In genomic region chr12:32074432-32074831, GRCh38 we compare ENCODE assay signal across 32 cellular contexts.
"Had no signal": no experiment of that assay in that cellular context is flagged by ENCODE, and none has a peak within 500 bp of the region (broad histone marks: within the 10 kb centered on the region; RNA-seq: fewer than 3 reads in every experiment).

No MANE protein-coding gene starts in this region.

- H3K4me3 Mint-ChIP-seq: activated CD4-positive, alpha-beta memory T cell treated with anti-CD3 and anti-CD28 coated beads for 36 hours; activated CD4-positive, alpha-beta T cell treated with anti-CD3 and anti-CD28 coated beads for 36 hours; activated CD4-positive, alpha-beta T cell treated with anti-CD3 and anti-CD28 coated beads, Interleukin-2, amount 10 ng/mL, durations not matched to agents 7 days and 5 days; activated CD8-positive, alpha-beta T cell treated with anti-CD3 and anti-CD28 coated beads for 36 hours; activated naive CD4-positive, alpha-beta T cell treated with anti-CD3 and anti-CD28 coated beads for 36 hours; activated naive CD8-positive, alpha-beta T cell treated with anti-CD3 and anti-CD28 coated beads for 36 hours; activated T-cell treated with anti-CD3 and anti-CD28 coated beads, Interleukin-2, amount 50 U/mL, for 4 hours; activated T-cell treated with anti-CD3 and anti-CD28 coated beads, Interleukin-2, amount 50 U/mL, for 72 hours; activated T-helper 1 cell treated with anti-CD3 and anti-CD28 coated beads, Interleukin-12 subunit alpha, Interleukin-12 subunit beta, Interleukin-2, Interleukin-4 antibody, amounts not matched to agents 30 ng/mL and 10 ng/mL and 1 ng/mL, durations not matched to agents 14 hours and 24 hours and 36 hours; activated T-helper 17 cell treated with anti-CD3 and anti-CD28 coated beads, Interleukin-2, amount 50 U/mL, for 72 hours; T-helper 1 cell treated with Interleukin-12 subunit alpha and Interleukin-12 subunit beta and Interleukin-4 antibody, amounts not matched to agents 30 μg/mL and 1 μg/mL, for 36 hours; T-helper 2 cell treated with Interferon-gamma antibody and Interleukin-4, amounts not matched to agents 5 μg/mL and 100 μg/mL, for 36 hours had no signal

- H3K27ac Mint-ChIP-seq: activated CD4-positive, alpha-beta memory T cell treated with anti-CD3 and anti-CD28 coated beads for 36 hours; activated CD4-positive, alpha-beta T cell treated with anti-CD3 and anti-CD28 coated beads for 36 hours; activated CD4-positive, alpha-beta T cell treated with anti-CD3 and anti-CD28 coated beads, Interleukin-2, amount 10 ng/mL, durations not matched to agents 7 days and 5 days; activated CD8-positive, alpha-beta T cell treated with anti-CD3 and anti-CD28 coated beads for 36 hours; activated naive CD4-positive, alpha-beta T cell treated with anti-CD3 and anti-CD28 coated beads for 36 hours; activated naive CD8-positive, alpha-beta T cell treated with anti-CD3 and anti-CD28 coated beads for 36 hours; activated T-cell treated with anti-CD3 and anti-CD28 coated beads, Interleukin-2, amount 50 U/mL, for 72 hours; activated T-helper 1 cell treated with anti-CD3 and anti-CD28 coated beads, Interleukin-12 subunit alpha, Interleukin-12 subunit beta, Interleukin-2, Interleukin-4 antibody, amounts not matched to agents 30 ng/mL and 10 ng/mL and 1 ng/mL, durations not matched to agents 14 hours and 24 hours and 36 hours; activated T-helper 17 cell treated with anti-CD3 and anti-CD28 coated beads, Interleukin-2, amount 50 U/mL, for 72 hours; T-helper 1 cell treated with Interleukin-12 subunit alpha and Interleukin-12 subunit beta and Interleukin-4 antibody, amounts not matched to agents 30 μg/mL and 1 μg/mL, for 36 hours; T-helper 2 cell treated with Interferon-gamma antibody and Interleukin-4, amounts not matched to agents 5 μg/mL and 100 μg/mL, for 36 hours had no signal

- H3K9me3 Mint-ChIP-seq: activated T-cell treated with anti-CD3 and anti-CD28 coated beads, Interleukin-2, amount 50 U/mL, for 4 hours; activated T-cell treated with anti-CD3 and anti-CD28 coated beads, Interleukin-2, amount 50 U/mL, for 72 hours; activated T-helper 17 cell treated with anti-CD3 and anti-CD28 coated beads, Interleukin-2, amount 50 U/mL, for 72 hours; T-helper 1 cell treated with Interleukin-12 subunit alpha and Interleukin-12 subunit beta and Interleukin-4 antibody, amounts not matched to agents 30 μg/mL and 1 μg/mL, for 36 hours; T-helper 2 cell treated with Interferon-gamma antibody and Interleukin-4, amounts not matched to agents 5 μg/mL and 100 μg/mL, for 36 hours had no signal

- DNase-seq: activated CD4-positive, alpha-beta memory T cell treated with anti-CD3 and anti-CD28 coated beads for 36 hours; activated CD4-positive, alpha-beta T cell treated with anti-CD3 and anti-CD28 coated beads for 1 hour; activated CD4-positive, alpha-beta T cell treated with anti-CD3 and anti-CD28 coated beads for 36 hours; activated CD4-positive, alpha-beta T cell treated with anti-CD3 and anti-CD28 coated beads for 48 hours; activated CD4-positive, alpha-beta T cell treated with anti-CD3 and anti-CD28 coated beads, Interleukin-2, amount 10 ng/mL, durations not matched to agents 7 days and 5 days; activated CD4-positive, CD25-positive, alpha-beta regulatory T cell; activated CD8-positive, alpha-beta memory T cell treated with anti-CD3 and anti-CD28 coated beads, Interleukin-2, amount 50 U/mL, for 4 hours; activated CD8-positive, alpha-beta T cell treated with anti-CD3 and anti-CD28 coated beads for 36 hours; activated effector memory CD4-positive, alpha-beta T cell treated with anti-CD3 and anti-CD28 coated beads, Interleukin-2, amount 50 U/mL, for 16 hours; activated gamma-delta T cell treated with Interleukin-2 at 50 U/mL for 16 hours; activated naive CD4-positive, alpha-beta T cell; activated naive CD4-positive, alpha-beta T cell treated with anti-CD3 and anti-CD28 coated beads for 36 hours; activated naive CD4-positive, alpha-beta T cell treated with anti-CD3 and anti-CD28 coated beads, Interleukin-2, amount 50 U/mL, for 16 hours; activated naive CD8-positive, alpha-beta T cell treated with anti-CD3 and anti-CD28 coated beads for 36 hours; activated T-cell treated with anti-CD3 and anti-CD28 coated beads for 4 hours; activated T-cell treated with anti-CD3 and anti-CD28 coated beads, Interleukin-2, amount 50 U/mL, for 1 hour; activated T-cell treated with anti-CD3 and anti-CD28 coated beads, Interleukin-2, amount 50 U/mL, for 4 hours; activated T-cell treated with anti-CD3 and anti-CD28 coated beads, Interleukin-2, amount 50 U/mL, for 72 hours; adrenal gland; amniotic stem cell; aorta; body of pancreas; brain microvascular endothelial cell; central memory CD4-positive, alpha-beta T cell; T-helper 1 cell; T-helper 2 cell; T-helper 9 cell had no signal

- H3K27me3 Mint-ChIP-seq: activated CD4-positive, alpha-beta memory T cell treated with anti-CD3 and anti-CD28 coated beads for 36 hours; activated CD4-positive, alpha-beta T cell treated with anti-CD3 and anti-CD28 coated beads for 36 hours; activated CD4-positive, alpha-beta T cell treated with anti-CD3 and anti-CD28 coated beads, Interleukin-2, amount 10 ng/mL, durations not matched to agents 7 days and 5 days; activated CD8-positive, alpha-beta T cell treated with anti-CD3 and anti-CD28 coated beads for 36 hours; activated naive CD8-positive, alpha-beta T cell treated with anti-CD3 and anti-CD28 coated beads for 36 hours; activated T-helper 17 cell treated with anti-CD3 and anti-CD28 coated beads, Interleukin-2, amount 50 U/mL, for 72 hours had no signal

- H3K36me3 Mint-ChIP-seq: activated CD4-positive, alpha-beta memory T cell treated with anti-CD3 and anti-CD28 coated beads for 36 hours had no signal

- H3K4me1 Mint-ChIP-seq: activated CD4-positive, alpha-beta T cell treated with anti-CD3 and anti-CD28 coated beads for 36 hours; activated CD4-positive, alpha-beta T cell treated with anti-CD3 and anti-CD28 coated beads, Interleukin-2, amount 10 ng/mL, durations not matched to agents 7 days and 5 days; activated naive CD8-positive, alpha-beta T cell treated with anti-CD3 and anti-CD28 coated beads for 36 hours; activated T-helper 17 cell treated with anti-CD3 and anti-CD28 coated beads, Interleukin-2, amount 50 U/mL, for 72 hours had no signal

- ATAC-seq: activated CD4-positive, alpha-beta T cell treated with anti-CD3 and anti-CD28 coated beads for 36 hours; activated CD4-positive, CD25-positive, alpha-beta regulatory T cell treated with anti-CD3 and anti-CD28 coated beads, Interleukin-2, amount 50 U/mL, for 24 hours; activated CD8-positive, alpha-beta T cell treated with anti-CD3 and anti-CD28 coated beads for 36 hours; activated T-cell treated with anti-CD3 and anti-CD28 coated beads, Interleukin-2, amount 50 U/mL, for 4 hours; activated T-cell treated with anti-CD3 and anti-CD28 coated beads, Interleukin-2, amount 50 U/mL, for 72 hours; activated T-helper 17 cell treated with anti-CD3 and anti-CD28 coated beads, Interleukin-2, amount 50 U/mL, for 72 hours; body of pancreas had no signal
